ENCODE assay signal across 27 cellular contexts in the genomic region with DNA sequence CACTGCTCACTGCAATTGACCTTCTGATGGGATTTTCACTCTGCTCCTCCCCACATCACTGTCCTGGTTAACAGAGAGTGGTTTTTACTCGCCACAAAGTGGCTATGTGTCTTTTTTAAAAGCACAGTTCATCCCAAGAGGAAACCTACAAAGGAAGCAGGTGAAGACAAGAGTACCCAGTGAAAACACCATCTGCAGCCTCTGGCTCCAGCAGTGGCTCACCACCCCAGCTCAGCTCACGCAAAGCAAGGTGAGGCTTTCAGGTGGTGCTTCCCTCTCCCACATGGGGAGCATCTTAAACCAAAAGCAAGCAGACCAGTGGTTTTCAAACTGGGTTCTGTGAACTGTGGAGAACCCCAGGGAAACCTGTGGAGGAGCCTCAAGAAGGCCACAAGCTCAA.
"Had no signal": no experiment of that assay in that cellular context is flagged by ENCODE, and none has a peak within 500 bp of the region (broad histone marks: within the 10 kb centered on the region; RNA-seq: fewer than 3 reads in every experiment).

No MANE protein-coding gene starts in this region.

- H3K27me3 ChIP-seq: neural progenitor cell, upper lobe of left lung had no signal

- H3K9me3 Mint-ChIP-seq: activated B cell treated with CpG ODN at 0.5 μM for 24 hours; activated CD8-positive, alpha-beta T cell treated with anti-CD3 and anti-CD28 coated beads for 36 hours; activated T-cell treated with anti-CD3 and anti-CD28 coated beads, Interleukin-2, amount 50 U/mL, for 4 hours; activated T-helper 17 cell treated with anti-CD3 and anti-CD28 coated beads, Interleukin-2, amount 50 U/mL, for 72 hours; central memory CD8-positive, alpha-beta T cell; dendritic cell treated with granulocyte-macrophage colony-stimulating factor and Interleukin-4, amounts not matched to agents 40 ng/mL and 50 ng/mL, for 4 days; endodermal cell; naive thymus-derived CD8-positive, alpha-beta T cell; T-helper 2 cell treated with Interferon-gamma antibody and Interleukin-4, amounts not matched to agents 5 μg/mL and 100 μg/mL, for 36 hours had no signal

- DNase-seq: activated B cell treated with CpG ODN at 0.5 μM for 24 hours; activated CD4-positive, alpha-beta T cell treated with anti-CD3 and anti-CD28 coated beads, Interleukin-2, amount 50 U/mL, for 1 hour; activated CD8-positive, alpha-beta T cell treated with anti-CD3 and anti-CD28 coated beads for 36 hours; activated gamma-delta T cell treated with Interleukin-2 at 50 U/mL for 16 hours; activated naive CD4-positive, alpha-beta T cell treated with anti-CD3 and anti-CD28 coated beads, Interleukin-2, amount 50 U/mL, for 16 hours; activated T-cell treated with anti-CD3 and anti-CD28 coated beads, Interleukin-2, amount 50 U/mL, for 4 hours; endodermal cell; foreskin fibroblast; head of caudate nucleus; hippocampal formation; immature natural killer cell; kidney; left colon; naive thymus-derived CD8-positive, alpha-beta T cell; retina; stimulated activated CD4-positive, alpha-beta T cell treated with anti-CD3 and anti-CD28 coated beads, Interleukin-12 subunit alpha, Interleukin-12 subunit beta, amount 100 ng/mL, for 4 hours; stimulated activated CD4-positive, alpha-beta T cell treated with anti-CD3 and anti-CD28 coated beads, Interleukin-4, amount 100 ng/mL, for 1 hour; stimulated activated naive CD8-positive, alpha-beta T cell treated with anti-CD3 and anti-CD28 coated beads, Interleukin-15, Interleukin-2, amounts not matched to agents 100 U/mL and 50 U/mL, for 24 hours; upper lobe of left lung had no signal

- H3K4me2 ChIP-seq: neural progenitor cell had no signal

- H3K27ac Mint-ChIP-seq: activated B cell treated with CpG ODN at 0.5 μM for 24 hours; activated CD8-positive, alpha-beta T cell treated with anti-CD3 and anti-CD28 coated beads for 36 hours; activated T-helper 17 cell treated with anti-CD3 and anti-CD28 coated beads, Interleukin-2, amount 50 U/mL, for 72 hours; dendritic cell treated with granulocyte-macrophage colony-stimulating factor and Interleukin-4, amounts not matched to agents 40 ng/mL and 50 ng/mL, for 4 days; endodermal cell; naive thymus-derived CD8-positive, alpha-beta T cell; neural progenitor cell; T-helper 2 cell treated with Interferon-gamma antibody and Interleukin-4, amounts not matched to agents 5 μg/mL and 100 μg/mL, for 36 hours had no signal

- H2AFZ ChIP-seq: neural progenitor cell had no signal

- H3K27ac ChIP-seq: neural progenitor cell, upper lobe of left lung had no signal

- H3K9me3 ChIP-seq: upper lobe of left lung had no signal

- ATAC-seq: activated CD8-positive, alpha-beta T cell treated with anti-CD3 and anti-CD28 coated beads for 36 hours; activated T-cell treated with anti-CD3 and anti-CD28 coated beads, Interleukin-2, amount 50 U/mL, for 4 hours; activated T-helper 17 cell treated with anti-CD3 and anti-CD28 coated beads, Interleukin-2, amount 50 U/mL, for 72 hours; esophagus mucosa; left colon; naive thymus-derived CD8-positive, alpha-beta T cell; sciatic nerve; stimulated activated naive CD8-positive, alpha-beta T cell treated with anti-CD3 and anti-CD28 coated beads, Interleukin-15, Interleukin-2, amounts not matched to agents 100 U/mL and 50 U/mL, for 24 hours had no signal

- H3K36me3 Mint-ChIP-seq: immature natural killer cell; naive thymus-derived CD8-positive, alpha-beta T cell had no signal

- H3K9ac ChIP-seq: neural progenitor cell had no signal

- H3K4me3 Mint-ChIP-seq: activated B cell treated with CpG ODN at 0.5 μM for 24 hours; activated CD8-positive, alpha-beta T cell treated with anti-CD3 and anti-CD28 coated beads for 36 hours; activated T-cell treated with anti-CD3 and anti-CD28 coated beads, Interleukin-2, amount 50 U/mL, for 4 hours; activated T-helper 17 cell treated with anti-CD3 and anti-CD28 coated beads, Interleukin-2, amount 50 U/mL, for 72 hours; central memory CD8-positive, alpha-beta T cell; dendritic cell treated with granulocyte-macrophage colony-stimulating factor and Interleukin-4, amounts not matched to agents 40 ng/mL and 50 ng/mL, for 4 days; endodermal cell; naive thymus-derived CD8-positive, alpha-beta T cell; neural progenitor cell; T-helper 2 cell treated with Interferon-gamma antibody and Interleukin-4, amounts not matched to agents 5 μg/mL and 100 μg/mL, for 36 hours had no signal

- H3K36me3 ChIP-seq: neural progenitor cell, upper lobe of left lung had no signal

- H3K4me3 ChIP-seq: neural progenitor cell, skin epidermis, upper lobe of left lung had no signal

- H3K4me1 Mint-ChIP-seq: activated B cell treated with CpG ODN at 0.5 μM for 24 hours; activated T-helper 17 cell treated with anti-CD3 and anti-CD28 coated beads, Interleukin-2, amount 50 U/mL, for 72 hours had no signal

- H3K27me3 Mint-ChIP-seq: central memory CD8-positive, alpha-beta T cell; dendritic cell treated with granulocyte-macrophage colony-stimulating factor and Interleukin-4, amounts not matched to agents 40 ng/mL and 50 ng/mL, for 4 days had no signal
